Comparison of ENCODE assay signal across 7 cellular contexts in genomic region chr17:81976332-81977210, GRCh38. TPM values are rescaled to one million over a fixed set of nuclear protein-coding genes. Genes with fewer than 3 reads are reported as not detected.
DNase-seq lines count a peak whose midpoint lies in the region; ATAC-seq and TF ChIP-seq lines count a peak whose summit lies in the region.

No MANE protein-coding gene starts in this region.

- in situ Hi-C loops in IMR-90 (cut with MboI; ENCODE audit: low sequenced_read_pairs) = no loop called here

- H2BK5ac ChIP-seq in IMR-90 (ENCODE audit: low read depth, low read length, poor library complexity, severe bottlenecking) = peak overlapping the region; percentile 69

- H2AFZ ChIP-seq in IMR-90 (replicated peaks; ENCODE audit: low read length, poor library complexity) = peak overlapping the region; percentile 92

- H3K9ac ChIP-seq in IMR-90 (ENCODE audit: low read depth, low read length) = peak overlapping the region; percentile 64

- CTCF ChIA-PET in IMR-90 (lab: Yijun Ruan, JAX) = no interaction called here

- DNase-seq in IMR-90 (no peak), dorsolateral prefrontal cortex (peak in 2 of 10 donors; percentile 33 to 55), substantia nigra (lab: John Stamatoyannopoulos, UW) (peak in 7 of 49 donors; percentile 21 to 39 (median 29)), AG20443 (ENCODE audit: low spot score) (no peak)

- H4K20me1 ChIP-seq in IMR-90 (ENCODE audit: insufficient read depth, low read length) = no peaks in the 10 kb centered on the region

- H3K4me2 ChIP-seq in IMR-90 (ENCODE audit: low read depth, low read length) = peak overlapping the region; percentile 94

- peaks cover 10 to 21% of the 10 kb centered on the region in 2 experiments; a peak in 3 of 4 replicates for H3K79me1 ChIP-seq in IMR-90 (ENCODE audit: low read depth in 1 of 2, low read length in 2 of 2)

- peak overlapping the region; percentile 8; the same call in 1 of the 2 replicates for H2BK120ac ChIP-seq in IMR-90 (ENCODE audit: low read depth, low read length)

- H3K27me3 ChIP-seq in IMR-90 (ENCODE audit: control insufficient read depth, insufficient read depth, low read length) = no peaks in the 10 kb centered on the region; the same call in 1 of the 2 replicates
- no peaks in the 10 kb centered on the region for H3K27me3 ChIP-seq in dorsolateral prefrontal cortex
- H3K27me3 ChIP-seq in mononuclear cell (ENCODE audit: insufficient read depth, low read length) = no peaks in the 10 kb centered on the region

- H3K56ac ChIP-seq in IMR-90 (ENCODE audit: extremely low read depth, insufficient read depth, low read length) = no peak overlapping the region

- H3K36me3 Mint-ChIP-seq in T-helper 1 cell treated with Interleukin-12 subunit alpha and Interleukin-12 subunit beta and Interleukin-4 antibody, amounts not matched to agents 30 μg/mL and 1 μg/mL, for 36 hours (ENCODE audit: low read depth) = peaks cover 4% of the 10 kb centered on the region

- peaks cover 3% of the 10 kb centered on the region; the same call in 1 of the 2 replicates for H3K36me3 ChIP-seq in IMR-90 (ENCODE audit: control insufficient read depth, insufficient read depth, low read length)

- H3K27ac Mint-ChIP-seq in T-helper 1 cell treated with Interleukin-12 subunit alpha and Interleukin-12 subunit beta and Interleukin-4 antibody, amounts not matched to agents 30 μg/mL and 1 μg/mL, for 36 hours = peak overlapping the region; percentile 98

- intact Hi-C loops in IMR-90 (cut with micrococcal nuclease) (loop anchor here (2.0 kb wide), 1 partner anchor 40 kb away; the partner anchor contains the start of gene PYCR1), dorsolateral prefrontal cortex (cut with DNase I) (loop anchor here (2.0 to 10.0 kb wide), 3 partner anchors 46 to 552 kb away; partner anchors contain the start of genes CENPX (in 2 of the 2) and LRRC45 (in 2 of the 2))

- peak overlapping the region; percentile 90 for H3K23ac ChIP-seq in IMR-90 (ENCODE audit: low read depth, low read length)

- peaks cover 3% of the 10 kb centered on the region for H3K9me3 ChIP-seq in IMR-90 (ENCODE audit: control insufficient read depth, insufficient read depth, low read length)
- no peaks in the 10 kb centered on the region for H3K9me3 ChIP-seq in mononuclear cell (ENCODE audit: low read depth, low read length)

- H2BK15ac ChIP-seq in IMR-90 (ENCODE audit: low read depth, low read length) = peak overlapping the region; percentile 15; the same call in 1 of the 3 replicates

- peaks cover 3% of the 10 kb centered on the region for H3K9me3 Mint-ChIP-seq in T-helper 1 cell treated with Interleukin-12 subunit alpha and Interleukin-12 subunit beta and Interleukin-4 antibody, amounts not matched to agents 30 μg/mL and 1 μg/mL, for 36 hours

- H2AK5ac ChIP-seq in IMR-90 (ENCODE audit: low read depth, low read length) = peak overlapping the region; percentile 71

- WGBS in IMR-90 (ENCODE audit: extremely low coverage in 2 of 2, insufficient read length in 1 of 2), 2 experiments = 24% methylated on average over 14 of the region's 30 CpGs; no CpG with 5 or more reads in 1 of the 2 experiments

- ATAC-seq in GM19438 (IDR thresholded peaks at IDR 0.05; ENCODE audit: low read depth, unreplicated experiment) = peak; percentile 10
- no peak for ATAC-seq in IMR-90 (ENCODE audit: low read depth)

- H3K27me3 Mint-ChIP-seq in T-helper 1 cell treated with Interleukin-12 subunit alpha and Interleukin-12 subunit beta and Interleukin-4 antibody, amounts not matched to agents 30 μg/mL and 1 μg/mL, for 36 hours (ENCODE audit: low read depth) = peaks cover 3% of the 10 kb centered on the region

- peak overlapping the region; percentile 73 to 97 for H4K8ac ChIP-seq in IMR-90 (ENCODE audit: low read depth in 2 of 2, low read length in 2 of 2)

- H3K14ac ChIP-seq in IMR-90 (replicated peaks; ENCODE audit: low read depth, low read length) = peak overlapping the region; percentile 100

- TF ChIP-seq CTCF in IMR-90 (conservative IDR thresholded peaks at IDR 0.05; ENCODE audit: low read depth, low read length) = no peak
- no peak for TF ChIP-seq CTCF in dorsolateral prefrontal cortex (IDR thresholded peaks at IDR 0.05 in 54 of 56, conservative IDR thresholded peaks at IDR 0.05 in 2 of 56; ENCODE audit: low read depth in 1 of 56, partially characterized antibody in 56 of 56)

- POLR2A ChIA-PET in IMR-90 (lab: Charles Lee; ENCODE audit: unreplicated experiment) = no interaction called here

- dilution Hi-C loops in IMR-90 (cut with HindIII; ENCODE audit: low sequenced_read_pairs, unreplicated experiment) = no loop called here

- H3K4ac ChIP-seq in IMR-90 (ENCODE audit: low read depth, low read length) = peak overlapping the region; percentile 82

- no peak for TF ChIP-seq POLR2A in IMR-90 (IDR thresholded peaks at IDR 0.05; ENCODE audit: low read depth, low read length)

- H3K4me1 ChIP-seq in IMR-90 (ENCODE audit: control insufficient read depth, insufficient read depth, low read length) (peaks cover 3% of the 10 kb centered on the region), mononuclear cell (ENCODE audit: insufficient read depth, low read length) (peaks cover 40% of the 10 kb centered on the region)

- H3K9me1 ChIP-seq in IMR-90 (ENCODE audit: insufficient read depth, low read length) = peaks cover 13% of the 10 kb centered on the region

- peak overlapping the region; percentile 84 for H4K91ac ChIP-seq in IMR-90 (ENCODE audit: insufficient read depth, low read depth, low read length)

- no peak for TF ChIP-seq RAD21 in IMR-90 (IDR thresholded peaks at IDR 0.05; ENCODE audit: low read length)

- peak overlapping the region; percentile 59 for H3K27ac ChIP-seq in IMR-90 (ENCODE audit: insufficient read depth, low read length)
- peak overlapping the region in 48 of 59 donors; percentile 3 to 94 (median 84) for H3K27ac ChIP-seq in dorsolateral prefrontal cortex
- peak overlapping the region; percentile 86 for H3K27ac ChIP-seq in substantia nigra (ENCODE audit: low read depth, low read length, poor library complexity, severe bottlenecking)

- peaks cover 25% of the 10 kb centered on the region for H3K4me1 Mint-ChIP-seq in T-helper 1 cell treated with Interleukin-12 subunit alpha and Interleukin-12 subunit beta and Interleukin-4 antibody, amounts not matched to agents 30 μg/mL and 1 μg/mL, for 36 hours (ENCODE audit: low read depth)

- peak overlapping the region; percentile 90 for H4K5ac ChIP-seq in IMR-90 (ENCODE audit: low read depth, low read length)

- peak overlapping the region; percentile 99 for H3K4me3 Mint-ChIP-seq in T-helper 1 cell treated with Interleukin-12 subunit alpha and Interleukin-12 subunit beta and Interleukin-4 antibody, amounts not matched to agents 30 μg/mL and 1 μg/mL, for 36 hours

- peak overlapping the region; percentile 7; the same call in 1 of the 2 replicates for H3K18ac ChIP-seq in IMR-90 (ENCODE audit: low read depth, low read length)

- peak overlapping the region; percentile 98 for H2AK9ac ChIP-seq in IMR-90 (replicated peaks; ENCODE audit: low read depth, low read length, poor library complexity)

- H2BK20ac ChIP-seq in IMR-90 (ENCODE audit: low read depth, low read length) = no peak overlapping the region

- no TSS peak for BruUV-seq in IMR-90 (replicated peaks; lab: Mats Ljungman, UMichigan)

- peak overlapping the region; percentile 79 for H3K4me3 ChIP-seq in IMR-90 (ENCODE audit: insufficient read depth, low read depth, low read length)
- H3K4me3 ChIP-seq in dorsolateral prefrontal cortex = peak overlapping the region; percentile 57 to 99 (median 88)
- H3K4me3 ChIP-seq in mononuclear cell (ENCODE audit: low read length) = peak overlapping the region; percentile 67

TF ChIP-seq in IMR-90, 13 proteins besides CTCF, POLR2A, EP300 and RAD21:
- no peak for TF ChIP-seq MXI1 (IDR thresholded peaks at IDR 0.05; ENCODE audit: borderline replicate concordance, low read depth, low read length)
TF ChIP-seq in IMR-90: peak in this region for 0.

RNA-seq across cellular contexts. Expression of gene ASPSCR1, which starts 0.9 kb away (rescaled TPM):
- total RNA-seq in IMR-90 (2012; rRNA removed) (7.2 and 8.3 TPM in 2 replicates), dorsolateral prefrontal cortex (10 to 100 TPM; 30.3 to 68.2 (median 44.6) TPM), mononuclear cell (10.3 TPM)
- polyA plus RNA-seq in IMR-90 (2012; rRNA removed) = 17.2 and 26.0 TPM in 2 replicates
- polyA plus RNA-seq in IMR-90 (2012; cell fraction: cytosol; rRNA removed) = 22.0 and 24.6 TPM in 2 replicates
- 57.3 and 145 TPM in 2 replicates for polyA plus RNA-seq in IMR-90 (2012; cell fraction: nucleus; rRNA removed; ENCODE audit: low replicate concordance)

RNA-seq across cellular contexts. Expression of gene NOTUM, which starts 15.6 kb away (rescaled TPM):
- total RNA-seq in IMR-90 (2012; rRNA removed) = not detected in 2 replicates
- polyA plus RNA-seq in IMR-90 (2012; rRNA removed) = 0.05 and 0.06 TPM in 2 replicates
- polyA plus RNA-seq in IMR-90 (2012; cell fraction: cytosol; rRNA removed) = 0.03 and 0.07 TPM in 2 replicates
- polyA plus RNA-seq in IMR-90 (2012; cell fraction: nucleus; rRNA removed; ENCODE audit: low replicate concordance) = 0.07 and 0.22 TPM in 2 replicates
- 1 to 10 TPM in 40 of 120 experiments, under 1 TPM in 63, not detected in 17; 0.20 to 3.7 (median 0.79) TPM for total RNA-seq in dorsolateral prefrontal cortex
- total RNA-seq in mononuclear cell = not detected

RNA-seq across cellular contexts. Expression of gene MYADML2, which starts 29.5 kb away (rescaled TPM):
- total RNA-seq in IMR-90 (2012; rRNA removed) (not detected in 2 replicates), dorsolateral prefrontal cortex (1 to 10 TPM in 119 of 120 experiments, under 1 TPM in 1; 0.64 to 7.0 (median 3.4) TPM), mononuclear cell (not detected)
- polyA plus RNA-seq in IMR-90 (2012; rRNA removed) = not detected in 2 replicates
- not detected in 2 replicates for polyA plus RNA-seq in IMR-90 (2012; cell fraction: cytosol; rRNA removed)
- not detected in 2 replicates for polyA plus RNA-seq in IMR-90 (2012; cell fraction: nucleus; rRNA removed; ENCODE audit: low replicate concordance)

RNA-seq across cellular contexts. Expression of gene PYCR1, which starts 39.5 kb away (rescaled TPM):
- total RNA-seq in IMR-90 (2012; rRNA removed) (95.0 and 115 TPM in 2 replicates), dorsolateral prefrontal cortex (10 to 100 TPM in 44 of 120 experiments, 1 to 10 TPM in 76; 4.1 to 24.3 (median 9.3) TPM), mononuclear cell (0.52 TPM)
- 177 and 181 TPM in 2 replicates for polyA plus RNA-seq in IMR-90 (2012; rRNA removed)
- 73.1 and 242 TPM in 2 replicates for polyA plus RNA-seq in IMR-90 (2012; cell fraction: cytosol; rRNA removed)
- 94.9 and 231 TPM in 2 replicates for polyA plus RNA-seq in IMR-90 (2012; cell fraction: nucleus; rRNA removed; ENCODE audit: low replicate concordance)

RNA-seq across cellular contexts. Expression of gene CENPX, which starts 46.1 kb away (rescaled TPM):
- 44.8 and 45.3 TPM in 2 replicates for total RNA-seq in IMR-90 (2012; rRNA removed)
- polyA plus RNA-seq in IMR-90 (2012; rRNA removed) = 86.8 and 100 TPM in 2 replicates
- polyA plus RNA-seq in IMR-90 (2012; cell fraction: cytosol; rRNA removed) = 102 and 133 TPM in 2 replicates
- 82.2 and 166 TPM in 2 replicates for polyA plus RNA-seq in IMR-90 (2012; cell fraction: nucleus; rRNA removed; ENCODE audit: low replicate concordance)
- total RNA-seq in dorsolateral prefrontal cortex = 10 to 100 TPM; 28.0 to 64.9 (median 45.1) TPM
- total RNA-seq in mononuclear cell = 18.6 TPM
